ENCODE assay signal across 13 cellular contexts in the genomic region with DNA sequence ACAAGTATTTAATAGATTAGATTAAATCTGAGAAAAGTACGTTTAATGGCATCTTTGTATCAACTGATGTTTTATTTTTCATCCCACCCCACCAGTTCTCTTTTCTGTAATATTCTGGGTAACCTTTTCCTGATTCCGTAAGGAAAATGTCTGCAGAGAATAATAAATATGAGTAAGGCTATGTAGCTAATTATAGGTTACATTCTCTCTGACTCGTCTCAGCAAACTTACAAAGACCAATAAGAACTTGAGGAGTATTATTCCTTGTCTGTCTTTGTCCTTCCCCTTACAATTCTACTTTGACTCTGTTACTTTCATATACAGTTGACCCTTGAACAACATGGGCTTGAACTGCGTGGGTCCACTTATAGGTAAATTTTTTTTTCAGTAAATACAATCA.
"Had no signal": no experiment of that assay in that cellular context is flagged by ENCODE, and none has a peak within 500 bp of the region (broad histone marks: within the 10 kb centered on the region; RNA-seq: fewer than 3 reads in every experiment).

No MANE protein-coding gene starts in this region.

- DNase-seq: activated CD4-positive, alpha-beta memory T cell treated with anti-CD3 and anti-CD28 coated beads for 36 hours; activated CD4-positive, alpha-beta T cell treated with anti-CD3 and anti-CD28 coated beads for 4 hours; activated naive CD8-positive, alpha-beta T cell treated with anti-CD3 and anti-CD28 coated beads for 36 hours; activated T-cell treated with anti-CD3 and anti-CD28 coated beads for 4 hours; body of pancreas; effector memory CD8-positive, alpha-beta T cell; glutamatergic neuron; hypothalamus; islet precursor cell; midbrain; retina; stimulated activated naive B cell treated with anti-CD40 and anti-IgM and Interleukin-4, amounts not matched to agents 10 μg/mL and 1 μg/mL and 100 μg/mL, for 72 hours had no signal

- H3K4me3 ChIP-seq: body of pancreas had no signal

- H3K27ac ChIP-seq: body of pancreas had no signal

- H3K27me3 ChIP-seq: body of pancreas had no signal

- ATAC-seq: body of pancreas; effector memory CD8-positive, alpha-beta T cell; stimulated activated naive B cell treated with anti-CD40 and anti-IgM and Interleukin-4, amounts not matched to agents 10 μg/mL and 1 μg/mL and 100 μg/mL, for 72 hours; WTC11 had no signal

- H3K9me3 ChIP-seq: body of pancreas had no signal
